Comparison of ENCODE assay signal across 19 cellular contexts in the genomic region with DNA sequence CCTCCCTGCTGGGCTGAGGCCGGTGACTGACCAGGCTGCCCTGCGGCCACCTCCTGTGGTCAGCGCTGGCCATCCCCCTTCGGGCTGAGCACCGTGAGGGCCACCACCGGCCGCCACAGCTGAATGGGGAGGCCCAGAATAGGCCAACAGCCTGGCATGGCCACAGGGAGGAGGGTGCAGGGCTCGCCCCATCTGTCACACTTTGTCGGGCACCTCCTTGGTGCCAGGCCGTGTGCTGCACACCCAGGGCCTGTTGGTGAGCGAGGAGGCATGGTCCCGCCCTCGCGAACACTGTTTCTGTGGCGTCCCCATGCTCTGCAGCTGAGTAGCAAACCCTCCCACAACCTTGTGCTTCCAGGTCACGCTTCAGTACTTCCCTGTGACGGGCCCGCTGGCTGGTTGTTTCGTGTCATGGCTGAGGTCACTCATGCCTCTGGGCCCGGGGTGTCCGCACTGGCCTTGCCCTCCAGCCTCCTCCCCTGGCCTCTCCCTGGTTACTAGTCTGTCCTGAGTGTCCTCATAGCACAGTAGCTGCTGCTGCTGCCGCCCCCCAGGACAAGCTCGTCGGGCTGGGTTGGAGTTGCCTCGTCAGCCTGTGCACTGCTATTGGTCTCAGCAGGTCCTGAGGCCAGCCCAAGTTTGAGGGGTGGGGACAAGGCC. TPM values are rescaled to one million over a fixed set of nuclear protein-coding genes. Genes with fewer than 3 reads are reported as not detected.
DNase-seq lines count a peak whose midpoint lies in the region; ATAC-seq, FAIRE-seq and TF ChIP-seq lines count a peak whose summit lies in the region.
"Had no signal": no experiment of that assay in that cellular context is flagged by ENCODE, and none has a peak within 500 bp of the region (broad histone marks: within the 10 kb centered on the region; RNA-seq: fewer than 3 reads in every experiment).

No MANE protein-coding gene starts in this region.

- H3K4me3 ChIP-seq in K562, result no peak overlapping the region
- no peak overlapping the region for H3K4me3 ChIP-seq in mucosa of descending colon
- H3K4me3 ChIP-seq in coronary artery, result no peak overlapping the region
- H3K4me3 ChIP-seq: A549 had no signal

- no peaks in the 10 kb centered on the region for H3K9me3 Mint-ChIP-seq in natural killer cell treated with Interleukin-12 subunit alpha and Interleukin-12 subunit beta and Interleukin-15 and Interleukin-18, amount 100 ng/mL, for 72 hours
- H3K9me3 Mint-ChIP-seq in natural killer cell, result no peaks in the 10 kb centered on the region
- H3K9me3 Mint-ChIP-seq: IgD-negative memory B cell had no signal

- peak overlapping the region in 1 of 2 experiments; percentile 26; a peak in 1 of 4 replicates for H3K9ac ChIP-seq in K562 (ENCODE audit: insufficient read depth in 1 of 2, low read depth in 2 of 2, low read length in 2 of 2)

- CTCF ChIA-PET in K562 (lab: Yijun Ruan, JAX; ENCODE audit: low intra/inter-chr PET ratio), result interaction anchor here (0.5 kb wide), 1 partner anchor 11 kb away, joined by 3 read pairs; no protein-coding TSS in a partner anchor

- no peaks in the 10 kb centered on the region for H3K9me1 ChIP-seq in K562 (ENCODE audit: control insufficient read depth, insufficient read depth, low read length)

- no peak for ATAC-seq in natural killer cell treated with Interleukin-12 subunit alpha and Interleukin-12 subunit beta and Interleukin-15 and Interleukin-18, amount 100 ng/mL, for 72 hours
- ATAC-seq in natural killer cell, result no peak
- ATAC-seq in K562, result no peak
- ATAC-seq in mucosa of descending colon, result no peak
- no peak for ATAC-seq in HG02970 (IDR thresholded peaks at IDR 0.05; ENCODE audit: low FRiP score, unreplicated experiment)
- no peak for ATAC-seq in GM21825 (IDR thresholded peaks at IDR 0.05; ENCODE audit: unreplicated experiment)
- ATAC-seq: A549 had no signal

- H3K9me3 ChIP-seq in K562 (replicated peaks; ENCODE audit: control insufficient read depth, insufficient read depth, low read depth, low read length), result no peaks in the 10 kb centered on the region
- no peaks in the 10 kb centered on the region for H3K9me3 ChIP-seq in mucosa of descending colon
- H3K9me3 ChIP-seq: A549 had no signal

- no peak overlapping the region for H3K4me2 ChIP-seq in K562 (ENCODE audit: insufficient read depth, low read length)
- H3K4me2 ChIP-seq: A549 had no signal

- no peak overlapping the region for H3K4me3 Mint-ChIP-seq in natural killer cell treated with Interleukin-12 subunit alpha and Interleukin-12 subunit beta and Interleukin-15 and Interleukin-18, amount 100 ng/mL, for 72 hours
- H3K4me3 Mint-ChIP-seq in natural killer cell, result no peak overlapping the region

- BruUV-seq in K562 (replicated peaks; lab: Mats Ljungman, UMichigan), result no TSS peak

- peaks cover 26% of the 10 kb centered on the region for H4K20me1 ChIP-seq in K562 (replicated peaks; ENCODE audit: control insufficient read depth, insufficient read depth, low read length)

- no peak for TF ChIP-seq POLR2A in K562 (conservative IDR thresholded peaks at IDR 0.05)

- H3K27ac Mint-ChIP-seq in natural killer cell treated with Interleukin-12 subunit alpha and Interleukin-12 subunit beta and Interleukin-15 and Interleukin-18, amount 100 ng/mL, for 72 hours, result no peak overlapping the region
- no peak overlapping the region for H3K27ac Mint-ChIP-seq in natural killer cell
- H3K27ac Mint-ChIP-seq: IgD-negative memory B cell had no signal

- H3K36me3 ChIP-seq in K562 (ENCODE audit: control insufficient read depth, insufficient read depth, low read length), result peaks cover 90% of the 10 kb centered on the region; the same call in 2 of the 3 replicates
- H3K36me3 ChIP-seq in mucosa of descending colon (ENCODE audit: low read depth), result no peaks in the 10 kb centered on the region

- POLR2A ChIA-PET in K562 (lab: Yijun Ruan, JAX), result interaction anchor here (0.8 to 1.2 kb wide), 2 partner anchors 9 to 14 kb away, joined by 4 to 5 read pairs; no protein-coding TSS in a partner anchor

- H3K27me3 Mint-ChIP-seq in natural killer cell treated with Interleukin-12 subunit alpha and Interleukin-12 subunit beta and Interleukin-15 and Interleukin-18, amount 100 ng/mL, for 72 hours, result no peaks in the 10 kb centered on the region
- H3K27me3 Mint-ChIP-seq in natural killer cell (ENCODE audit: low read depth in 2 of 2), result no peaks in the 10 kb centered on the region
- H3K27me3 Mint-ChIP-seq: IgD-negative memory B cell had no signal

- 92% methylated on average over 20 of the region's 25 CpGs for WGBS in K562 (ENCODE audit: insufficient coverage, low coverage, missing lambda C conversion rate)

- DNase-seq in natural killer cell treated with Interleukin-12 subunit alpha and Interleukin-12 subunit beta and Interleukin-15 and Interleukin-18, amount 100 ng/mL, for 72 hours (ENCODE audit: low spot score), result peak; percentile 42
- no peak for DNase-seq in natural killer cell
- DNase-seq in K562 (ENCODE audit: extremely low read depth in 1 of 4, low spot score in 3 of 4), result no peak
- DNase-seq in mucosa of descending colon, result peak; percentile 3 to 42 (median 36)
- DNase-seq in mucosa of gallbladder (ENCODE audit: low spot score), result no peak
- DNase-seq in coronary artery (ENCODE audit: low spot score), result no peak
- DNase-seq: COR-L47, EL, HCEC 1CT, NCI-H187, NCI-H69 had no signal

- TF ChIP-seq EP300 in K562 (IDR thresholded peaks at IDR 0.05; ENCODE audit: low read length), result no peak

- TF ChIP-seq RAD21 in K562 (CRISPR knock-in tag; conservative IDR thresholded peaks at IDR 0.05 in 1 of 2, IDR thresholded peaks at IDR 0.05 in 1 of 2), result no peak

- FAIRE-seq in K562 (lab: Jason Lieb, UNC), result no peak
- FAIRE-seq: A549, HTR-8/SVneo had no signal

- no peak overlapping the region for H2AFZ ChIP-seq in K562 (ENCODE audit: low read depth, low read length)

- peaks cover 0 to 7% of the 10 kb centered on the region in 2 donors for H3K4me1 Mint-ChIP-seq in natural killer cell treated with Interleukin-12 subunit alpha and Interleukin-12 subunit beta and Interleukin-15 and Interleukin-18, amount 100 ng/mL, for 72 hours (ENCODE audit: low read depth in 2 of 2)
- H3K4me1 Mint-ChIP-seq in natural killer cell, result peaks cover 0 to 13% of the 10 kb centered on the region in 2 donors

- no peaks in the 10 kb centered on the region for H3K36me3 Mint-ChIP-seq in natural killer cell treated with Interleukin-12 subunit alpha and Interleukin-12 subunit beta and Interleukin-15 and Interleukin-18, amount 100 ng/mL, for 72 hours
- no peaks in the 10 kb centered on the region for H3K36me3 Mint-ChIP-seq in natural killer cell
- H3K36me3 Mint-ChIP-seq: IgD-negative memory B cell had no signal

- TF ChIP-seq CTCF in natural killer cell (IDR thresholded peaks at IDR 0.05), result no peak
- no peak for TF ChIP-seq CTCF in K562 (IDR thresholded peaks at IDR 0.05 in 2 of 3, conservative IDR thresholded peaks at IDR 0.05 in 1 of 3; ENCODE audit: insufficient read depth in 2 of 3, low read depth in 1 of 3, low read length in 3 of 3)
- no peak for TF ChIP-seq CTCF in mucosa of descending colon (IDR thresholded peaks at IDR 0.05)
- TF ChIP-seq CTCF in coronary artery (IDR thresholded peaks at IDR 0.05), result no peak

- H3K27ac ChIP-seq in K562 (ENCODE audit: extremely low read depth, low read depth, low read length), result no peak overlapping the region
- no peak overlapping the region for H3K27ac ChIP-seq in coronary artery
- H3K27ac ChIP-seq: A549, HL-60, RWPE1 had no signal

- in situ Hi-C loops in K562 (cut with MboI), result no loop called here

- intact Hi-C loops in natural killer cell (cut with micrococcal nuclease) (no loop called here), K562 (cut with micrococcal nuclease) (no loop called here), mucosa of descending colon (cut with DNase I, micrococcal nuclease) (no loop called here)

- peaks cover 2% of the 10 kb centered on the region; the same call in 2 of the 3 replicates for H3K79me2 ChIP-seq in K562 (ENCODE audit: control insufficient read depth, insufficient read depth, low read length)

- H3K27me3 ChIP-seq in K562 (ENCODE audit: control insufficient read depth in 2 of 2, insufficient read depth in 2 of 2, low read length in 2 of 2), result no peaks in the 10 kb centered on the region

- peaks cover 0 to 56% of the 10 kb centered on the region in 2 experiments; a peak in 3 of 5 replicates for H3K4me1 ChIP-seq in K562 (replicated peaks in 1 of 2; ENCODE audit: control insufficient read depth in 2 of 2, insufficient read depth in 2 of 2, low read length in 2 of 2)
- H3K4me1 ChIP-seq in mucosa of descending colon (ENCODE audit: low read depth), result peaks cover 43% of the 10 kb centered on the region
- H3K4me1 ChIP-seq: A549 had no signal

RNA-seq across cellular contexts. Expression of gene EPN1, which starts 15.2 kb away (rescaled TPM):
- 10 to 100 TPM; 40.7 to 63.9 TPM for total RNA-seq in natural killer cell treated with Interleukin-12 subunit alpha and Interleukin-12 subunit beta and Interleukin-15 and Interleukin-18, amount 100 ng/mL, for 72 hours
- total RNA-seq in natural killer cell (10 to 100 TPM; 47.6 to 56.4 (median 51.8) TPM), K562 (2014; rRNA removed) (25.4 and 33.8 TPM in 2 replicates), K562 (2014; rRNA removed; fragmentation: Illumina TruSeq; extraction: Trizol) (5.1 and 6.4 TPM in 2 replicates), K562 (2015; rRNA removed; fragmentation: Illumina TruSeq; extraction: Trizol) (12.7 and 14.6 TPM in 2 replicates), K562 (2021) (138 and 142 TPM in 2 replicates), mucosa of descending colon (100 to 1,000 TPM; 156 to 251 (median 192) TPM), mucosa of gallbladder (172 TPM)
- 32.5 and 96.7 TPM in 2 replicates for total RNA-seq in K562 (2011; cell fraction: chromatin; rRNA removed; ENCODE audit: low replicate concordance)
- total RNA-seq in K562 (2011; cell fraction: nucleolus; rRNA removed), result 37.1 and 45.4 TPM in 2 replicates
- 46.5 and 48.0 TPM in 2 replicates for total RNA-seq in K562 (2011; cell fraction: nucleoplasm; rRNA removed)
- polyA plus RNA-seq in K562 (2011; rRNA removed) (11.3 and 22.8 TPM in 2 replicates), K562 (2014; fragmentation: Illumina TruSeq; extraction: Trizol) (14.9 and 33.1 TPM in 2 replicates), K562 (2014; fragmentation: Nextera tagmentation; extraction: Ambion mirVana) (under 1 TPM; 0.08 to 0.15 TPM), K562 (2014; rRNA removed) (44.7 and 47.2 TPM in 2 replicates)
- polyA plus RNA-seq in K562 (2011; cell fraction: cytosol; rRNA removed), result 17.5 and 44.0 TPM in 2 replicates
- polyA plus RNA-seq in K562 (2011; cell fraction: nucleus; rRNA removed), result 19.3 and 25.8 TPM in 2 replicates
- 56.6 and 92.1 TPM in 2 replicates for polyA plus RNA-seq in K562 (2012)
- polyA minus RNA-seq in K562 (2011; rRNA and poly(A)+ RNA removed), result 17.8 and 24.4 TPM in 2 replicates
- 57.1 and 83.4 TPM in 2 replicates for polyA minus RNA-seq in K562 (2011; cell fraction: cytosol; rRNA and poly(A)+ RNA removed)
- 8.9 and 16.7 TPM in 2 replicates for polyA minus RNA-seq in K562 (2011; cell fraction: nucleus; rRNA and poly(A)+ RNA removed)

RNA-seq across cellular contexts. Expression of gene U2AF2, which starts 35.4 kb away (rescaled TPM):
- 100 to 1,000 TPM; 266 to 434 TPM for total RNA-seq in natural killer cell treated with Interleukin-12 subunit alpha and Interleukin-12 subunit beta and Interleukin-15 and Interleukin-18, amount 100 ng/mL, for 72 hours
- total RNA-seq in natural killer cell (100 to 1,000 TPM; 304 to 322 (median 321) TPM), K562 (2014; rRNA removed) (279 and 332 TPM in 2 replicates), K562 (2014; rRNA removed; fragmentation: Illumina TruSeq; extraction: Trizol) (36.8 and 58.9 TPM in 2 replicates), K562 (2015; rRNA removed; fragmentation: Illumina TruSeq; extraction: Trizol) (157 and 162 TPM in 2 replicates), K562 (2021) (304 and 321 TPM in 2 replicates), mucosa of descending colon (100 to 1,000 TPM; 162 to 194 (median 163) TPM), mucosa of gallbladder (202 TPM)
- 193 and 483 TPM in 2 replicates for total RNA-seq in K562 (2011; cell fraction: chromatin; rRNA removed; ENCODE audit: low replicate concordance)
- total RNA-seq in K562 (2011; cell fraction: nucleolus; rRNA removed), result 266 and 305 TPM in 2 replicates
- total RNA-seq in K562 (2011; cell fraction: nucleoplasm; rRNA removed), result 221 and 225 TPM in 2 replicates
- polyA plus RNA-seq in K562 (2011; rRNA removed) (144 and 156 TPM in 2 replicates), K562 (2014; fragmentation: Illumina TruSeq; extraction: Trizol) (169 and 224 TPM in 2 replicates), K562 (2014; fragmentation: Nextera tagmentation; extraction: Ambion mirVana) (1 to 10 TPM; 3.0 to 4.4 TPM), K562 (2014; rRNA removed) (277 and 331 TPM in 2 replicates)
- 175 and 315 TPM in 2 replicates for polyA plus RNA-seq in K562 (2011; cell fraction: cytosol; rRNA removed)
- 395 and 527 TPM in 2 replicates for polyA plus RNA-seq in K562 (2011; cell fraction: nucleus; rRNA removed)
- 223 and 263 TPM in 2 replicates for polyA plus RNA-seq in K562 (2012)
- 42.9 and 75.8 TPM in 2 replicates for polyA minus RNA-seq in K562 (2011; rRNA and poly(A)+ RNA removed)
- 113 and 128 TPM in 2 replicates for polyA minus RNA-seq in K562 (2011; cell fraction: cytosol; rRNA and poly(A)+ RNA removed)
- polyA minus RNA-seq in K562 (2011; cell fraction: nucleus; rRNA and poly(A)+ RNA removed), result 91.7 and 99.0 TPM in 2 replicates

RNA-seq across cellular contexts. Expression of gene CCDC106, which starts 42.2 kb away (rescaled TPM):
- 1 to 10 TPM; 1.9 to 3.3 TPM for total RNA-seq in natural killer cell treated with Interleukin-12 subunit alpha and Interleukin-12 subunit beta and Interleukin-15 and Interleukin-18, amount 100 ng/mL, for 72 hours
- 1 to 10 TPM; 2.0 to 3.2 (median 3.2) TPM for total RNA-seq in natural killer cell
- 5.5 and 16.0 TPM in 2 replicates for total RNA-seq in K562 (2011; cell fraction: chromatin; rRNA removed; ENCODE audit: low replicate concordance)
- 17.5 and 18.3 TPM in 2 replicates for total RNA-seq in K562 (2011; cell fraction: nucleolus; rRNA removed)
- 8.7 and 12.1 TPM in 2 replicates for total RNA-seq in K562 (2011; cell fraction: nucleoplasm; rRNA removed)
- 17.8 and 21.9 TPM in 2 replicates for total RNA-seq in K562 (2014; rRNA removed)
- 4.2 and 7.0 TPM in 2 replicates for total RNA-seq in K562 (2014; rRNA removed; fragmentation: Illumina TruSeq; extraction: Trizol)
- total RNA-seq in K562 (2015; rRNA removed; fragmentation: Illumina TruSeq; extraction: Trizol), result 12.2 and 14.3 TPM in 2 replicates
- 27.5 and 28.2 TPM in 2 replicates for total RNA-seq in K562 (2021)
- polyA plus RNA-seq in K562 (2011; rRNA removed), result 7.6 and 11.2 TPM in 2 replicates
- 11.0 and 22.8 TPM in 2 replicates for polyA plus RNA-seq in K562 (2011; cell fraction: cytosol; rRNA removed)
- polyA plus RNA-seq in K562 (2011; cell fraction: nucleus; rRNA removed), result 16.4 and 27.9 TPM in 2 replicates
- polyA plus RNA-seq in K562 (2012), result 22.8 and 23.5 TPM in 2 replicates
- 19.1 and 21.9 TPM in 2 replicates for polyA plus RNA-seq in K562 (2014; fragmentation: Illumina TruSeq; extraction: Trizol)
- under 1 TPM in 1 of 2 experiments, not detected in 1; 0.10 TPM for polyA plus RNA-seq in K562 (2014; fragmentation: Nextera tagmentation; extraction: Ambion mirVana)
- 24.1 and 25.9 TPM in 2 replicates for polyA plus RNA-seq in K562 (2014; rRNA removed)
- 1.8 and 1.9 TPM in 2 replicates for polyA minus RNA-seq in K562 (2011; rRNA and poly(A)+ RNA removed)
- polyA minus RNA-seq in K562 (2011; cell fraction: cytosol; rRNA and poly(A)+ RNA removed), result 7.2 and 12.6 TPM in 2 replicates
- 5.3 and 6.4 TPM in 2 replicates for polyA minus RNA-seq in K562 (2011; cell fraction: nucleus; rRNA and poly(A)+ RNA removed)
- total RNA-seq in mucosa of descending colon, result 10 to 100 TPM in 1 of 3 donors, 1 to 10 TPM in 2; 5.5 to 14.8 (median 6.3) TPM
- total RNA-seq in mucosa of gallbladder, result 18.4 TPM

RNA-seq across cellular contexts. Expression of gene ZNF581, which starts 46.8 kb away (rescaled TPM):
- total RNA-seq in natural killer cell treated with Interleukin-12 subunit alpha and Interleukin-12 subunit beta and Interleukin-15 and Interleukin-18, amount 100 ng/mL, for 72 hours, result 10 to 100 TPM; 15.1 to 27.6 TPM
- 10 to 100 TPM; 15.4 to 21.9 (median 19.0) TPM for total RNA-seq in natural killer cell
- total RNA-seq in K562 (2011; cell fraction: chromatin; rRNA removed; ENCODE audit: low replicate concordance), result 8.2 and 21.8 TPM in 2 replicates
- 20.3 and 21.3 TPM in 2 replicates for total RNA-seq in K562 (2011; cell fraction: nucleolus; rRNA removed)
- total RNA-seq in K562 (2011; cell fraction: nucleoplasm; rRNA removed), result 16.7 and 16.8 TPM in 2 replicates
- total RNA-seq in K562 (2014; rRNA removed), result 18.6 and 26.4 TPM in 2 replicates
- 7.3 and 8.5 TPM in 2 replicates for total RNA-seq in K562 (2014; rRNA removed; fragmentation: Illumina TruSeq; extraction: Trizol)
- total RNA-seq in K562 (2015; rRNA removed; fragmentation: Illumina TruSeq; extraction: Trizol), result 8.6 and 11.0 TPM in 2 replicates
- total RNA-seq in K562 (2021), result 35.7 and 39.4 TPM in 2 replicates
- polyA plus RNA-seq in K562 (2011; rRNA removed), result 15.4 and 26.0 TPM in 2 replicates
- polyA plus RNA-seq in K562 (2011; cell fraction: cytosol; rRNA removed), result 30.9 and 47.7 TPM in 2 replicates
- 24.0 and 27.6 TPM in 2 replicates for polyA plus RNA-seq in K562 (2011; cell fraction: nucleus; rRNA removed)
- 19.0 and 47.4 TPM in 2 replicates for polyA plus RNA-seq in K562 (2012)
- 15.7 and 23.2 TPM in 2 replicates for polyA plus RNA-seq in K562 (2014; fragmentation: Illumina TruSeq; extraction: Trizol)
- polyA plus RNA-seq in K562 (2014; fragmentation: Nextera tagmentation; extraction: Ambion mirVana), result 1 to 10 TPM; 2.4 to 5.8 TPM
- polyA plus RNA-seq in K562 (2014; rRNA removed), result 23.2 and 24.0 TPM in 2 replicates
- 11.6 and 13.6 TPM in 2 replicates for polyA minus RNA-seq in K562 (2011; rRNA and poly(A)+ RNA removed)
- 15.3 and 31.1 TPM in 2 replicates for polyA minus RNA-seq in K562 (2011; cell fraction: cytosol; rRNA and poly(A)+ RNA removed)
- 4.4 and 6.6 TPM in 2 replicates for polyA minus RNA-seq in K562 (2011; cell fraction: nucleus; rRNA and poly(A)+ RNA removed)
- total RNA-seq in mucosa of descending colon, result 10 to 100 TPM; 15.2 to 22.5 (median 20.1) TPM
- 22.2 TPM for total RNA-seq in mucosa of gallbladder

RNA-seq across cellular contexts. Expression of gene NLRP9, which starts 48.0 kb away (rescaled TPM):
- not detected for total RNA-seq in natural killer cell treated with Interleukin-12 subunit alpha and Interleukin-12 subunit beta and Interleukin-15 and Interleukin-18, amount 100 ng/mL, for 72 hours
- total RNA-seq in natural killer cell, result not detected
- not detected in 2 replicates for total RNA-seq in K562 (2011; cell fraction: chromatin; rRNA removed; ENCODE audit: low replicate concordance)
- total RNA-seq in K562 (2011; cell fraction: nucleolus; rRNA removed), result not detected in 2 replicates
- total RNA-seq in K562 (2011; cell fraction: nucleoplasm; rRNA removed), result not detected in 2 replicates
- not detected in 2 replicates for total RNA-seq in K562 (2014; rRNA removed)
- total RNA-seq in K562 (2014; rRNA removed; fragmentation: Illumina TruSeq; extraction: Trizol), result not detected in 2 replicates
- total RNA-seq in K562 (2015; rRNA removed; fragmentation: Illumina TruSeq; extraction: Trizol), result not detected in 2 replicates
- total RNA-seq in K562 (2021), result not detected in 2 replicates
- not detected in 2 replicates for polyA plus RNA-seq in K562 (2011; rRNA removed)
- not detected in 2 replicates for polyA plus RNA-seq in K562 (2011; cell fraction: cytosol; rRNA removed)
- not detected in 2 replicates for polyA plus RNA-seq in K562 (2011; cell fraction: nucleus; rRNA removed)
- not detected in 2 replicates for polyA plus RNA-seq in K562 (2012)
- polyA plus RNA-seq in K562 (2014; fragmentation: Illumina TruSeq; extraction: Trizol), result not detected in 2 replicates
- polyA plus RNA-seq in K562 (2014; fragmentation: Nextera tagmentation; extraction: Ambion mirVana), result not detected
- polyA plus RNA-seq in K562 (2014; rRNA removed), result not detected in 2 replicates
- not detected in 2 replicates for polyA minus RNA-seq in K562 (2011; rRNA and poly(A)+ RNA removed)
- polyA minus RNA-seq in K562 (2011; cell fraction: cytosol; rRNA and poly(A)+ RNA removed), result not detected in 2 replicates
- not detected in 2 replicates for polyA minus RNA-seq in K562 (2011; cell fraction: nucleus; rRNA and poly(A)+ RNA removed)
- total RNA-seq in mucosa of descending colon, result not detected
- total RNA-seq in mucosa of gallbladder, result not detected
- total RNA-seq: LHCN-M2 had no signal
- polyA plus RNA-seq: A549, IgD-negative memory B cell had no signal

Comparison
In these comparisons a context has a peak if more than half of its experiments do, and no peak if none do; other contexts are left out.
1. DNase-seq: peak in natural killer cell treated with Interleukin-12 subunit alpha and Interleukin-12 subunit beta and Interleukin-15 and Interleukin-18, amount 100 ng/mL, for 72 hours (single experiment) and mucosa of descending colon (3 of 3); none in natural killer cell (single experiment), K562 (0 of 4), mucosa of gallbladder (single experiment) and coronary artery (single experiment).